In the genomic region with DNA sequence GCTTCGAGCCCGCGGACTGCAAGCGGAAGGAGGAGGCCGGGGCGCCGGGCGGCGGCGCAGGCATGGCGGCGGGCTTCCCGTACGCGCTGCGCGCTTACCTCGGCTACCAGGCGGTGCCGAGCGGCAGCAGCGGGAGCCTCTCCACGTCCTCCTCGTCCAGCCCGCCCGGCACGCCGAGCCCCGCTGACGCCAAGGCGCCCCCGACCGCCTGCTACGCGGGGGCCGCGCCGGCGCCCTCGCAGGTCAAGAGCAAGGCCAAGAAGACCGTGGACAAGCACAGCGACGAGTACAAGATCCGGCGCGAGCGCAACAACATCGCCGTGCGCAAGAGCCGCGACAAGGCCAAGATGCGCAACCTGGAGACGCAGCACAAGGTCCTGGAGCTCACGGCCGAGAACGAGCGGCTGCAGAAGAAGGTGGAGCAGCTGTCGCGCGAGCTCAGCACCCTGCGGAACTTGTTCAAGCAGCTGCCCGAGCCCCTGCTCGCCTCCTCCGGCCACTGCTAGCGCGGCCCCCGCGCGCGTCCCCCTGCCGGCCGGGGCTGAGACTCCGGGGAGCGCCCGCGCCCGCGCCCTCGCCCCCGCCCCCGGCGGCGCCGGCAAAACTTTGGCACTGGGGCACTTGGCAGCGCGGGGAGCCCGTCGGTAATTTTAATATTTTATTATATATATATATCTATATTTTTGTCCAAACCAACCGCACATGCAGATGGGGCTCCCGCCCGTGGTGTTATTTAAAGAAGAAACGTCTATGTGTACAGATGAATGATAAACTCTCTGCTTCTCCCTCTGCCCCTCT, we compare ENCODE assay signal across 8 cellular contexts. TPM values are rescaled to one million over a fixed set of nuclear protein-coding genes. Genes with fewer than 3 reads are reported as not detected.
DNase-seq lines count a peak whose midpoint lies in the region; FAIRE-seq and TF ChIP-seq lines count a peak whose summit lies in the region.

No MANE protein-coding gene starts in this region.

- CTCF ChIA-PET in BJ (lab: Yijun Ruan, JAX): interaction anchor here (0.6 to 8.9 kb wide), 10 partner anchors 32 to 597 kb away, joined by 3 to 195 read pairs (median 3); no protein-coding TSS in a partner anchor

- H4K20me1 ChIP-seq in SU-DHL-6 (ENCODE audit: low read depth, low read length) (no peaks in the 10 kb centered on the region), astrocyte (ENCODE audit: insufficient read depth, low read length) (peaks cover 33% of the 10 kb centered on the region)

- H3K36me3 ChIP-seq in BJ (ENCODE audit: control insufficient read depth, insufficient read depth, low read length) (peaks cover 24% of the 10 kb centered on the region), HUES6 (ENCODE audit: control insufficient read depth, insufficient read depth, low read length) (no peaks in the 10 kb centered on the region), SU-DHL-6 (ENCODE audit: low read length) (no peaks in the 10 kb centered on the region), astrocyte (ENCODE audit: insufficient read depth, low read length) (no peaks in the 10 kb centered on the region), iPS DF 6.9 (ENCODE audit: control insufficient read depth, insufficient read depth, low read length) (no peaks in the 10 kb centered on the region), small intestine (ENCODE audit: control insufficient read depth in 2 of 2, insufficient read depth in 2 of 2, low read length in 2 of 2) (no peaks in the 10 kb centered on the region)

- H3K9me3 ChIP-seq in HUES6 (ENCODE audit: control insufficient read depth, insufficient read depth, low read depth, low read length): no peaks in the 10 kb centered on the region
- no peaks in the 10 kb centered on the region for H3K9me3 ChIP-seq in SU-DHL-6 (ENCODE audit: insufficient read depth, low read length)
- H3K9me3 ChIP-seq in astrocyte (ENCODE audit: insufficient read depth, low read depth, low read length): no peaks in the 10 kb centered on the region
- H3K9me3 ChIP-seq in iPS DF 6.9 (ENCODE audit: control insufficient read depth, insufficient read depth, low read length): no peaks in the 10 kb centered on the region
- H3K9me3 ChIP-seq in small intestine (ENCODE audit: control insufficient read depth, low read depth): no peaks in the 10 kb centered on the region

- DNase-seq in BJ (ENCODE audit: low read depth): no peak
- peak; percentile 46 for DNase-seq in astrocyte (ENCODE audit: low read depth)
- DNase-seq in iPS DF 6.9 (ENCODE audit: low read depth, low spot score): no peak
- peak; percentile 57 for DNase-seq in small intestine
- no peak for DNase-seq in HPDE6-E6E7 (ENCODE audit: extremely low spot score)

- H3K27ac ChIP-seq in HUES6 (ENCODE audit: low read depth, low read length): peak overlapping the region; percentile 66; the same call in 1 of the 2 replicates
- H3K27ac ChIP-seq in SU-DHL-6 (ENCODE audit: low read depth, low read length): peak overlapping the region; percentile 92
- peak overlapping the region; percentile 98 for H3K27ac ChIP-seq in astrocyte (ENCODE audit: low read depth, low read length)
- H3K27ac ChIP-seq in iPS DF 6.9 (ENCODE audit: low read length): no peak overlapping the region
- peak overlapping the region; percentile 99 to 100 for H3K27ac ChIP-seq in small intestine (ENCODE audit: low read depth in 1 of 2, low read length in 1 of 2)

- peaks cover 2% of the 10 kb centered on the region for H3K27me3 Mint-ChIP-seq in astrocyte (ENCODE audit: low read depth, unreplicated experiment)

- TF ChIP-seq POLR2A in GM19099 (IDR thresholded peaks at IDR 0.05; ENCODE audit: extremely low read depth, insufficient read length, low read depth): peak; percentile 35

- peaks cover 8% of the 10 kb centered on the region for H3K36me3 Mint-ChIP-seq in astrocyte (ENCODE audit: low read depth, unreplicated experiment)

- peak overlapping the region; percentile 99 for H3K9ac ChIP-seq in HUES6 (ENCODE audit: low read length)
- peak overlapping the region; percentile 84 for H3K9ac ChIP-seq in SU-DHL-6 (ENCODE audit: low read length)
- peak overlapping the region; percentile 96 for H3K9ac ChIP-seq in astrocyte (ENCODE audit: low read length)

- no peak for FAIRE-seq in astrocyte (lab: Jason Lieb, UNC)
- no peak for FAIRE-seq in small intestine (lab: Jason Lieb, UNC)

- H3K4me1 ChIP-seq in HUES6 (ENCODE audit: control insufficient read depth, insufficient read depth, low read length) (peaks cover 51% of the 10 kb centered on the region), astrocyte (ENCODE audit: insufficient read depth, low read length) (peaks cover 27% of the 10 kb centered on the region), iPS DF 6.9 (ENCODE audit: control insufficient read depth, insufficient read depth, low read length) (peaks cover 15% of the 10 kb centered on the region), small intestine (ENCODE audit: control insufficient read depth in 2 of 2, insufficient read depth in 1 of 2, low read depth in 1 of 2, low read length in 1 of 2) (peaks cover 3 to 4% of the 10 kb centered on the region in 2 donors)

- H3K9me3 Mint-ChIP-seq in astrocyte (ENCODE audit: unreplicated experiment): no peaks in the 10 kb centered on the region

- H3K4me2 ChIP-seq in SU-DHL-6 (ENCODE audit: low read depth, low read length, poor library complexity, severe bottlenecking) (peak overlapping the region; percentile 100), astrocyte (ENCODE audit: low read length) (peak overlapping the region; percentile 96)

- H3K4me3 ChIP-seq in BJ (ENCODE audit: low read depth, low read length) (peak overlapping the region; percentile 62), HUES6 (ENCODE audit: low read depth, low read length) (peak overlapping the region; percentile 98), SU-DHL-6 (ENCODE audit: insufficient read depth, low read length, poor library complexity, severe bottlenecking) (peak overlapping the region; percentile 83), astrocyte (ENCODE audit: insufficient read depth, low read depth, low read length) (peak overlapping the region; percentile 97), iPS DF 6.9 (ENCODE audit: low read length) (peak overlapping the region; percentile 56), small intestine (ENCODE audit: low read depth in 1 of 2, low read length in 2 of 2) (peak overlapping the region; percentile 92)

- peak overlapping the region; percentile 98 for H3K4me3 Mint-ChIP-seq in astrocyte (ENCODE audit: unreplicated experiment)

- H3K27me3 ChIP-seq in BJ (ENCODE audit: control insufficient read depth, insufficient read depth, low read length): no peaks in the 10 kb centered on the region
- no peaks in the 10 kb centered on the region for H3K27me3 ChIP-seq in HUES6 (ENCODE audit: control insufficient read depth, insufficient read depth, low read length)
- H3K27me3 ChIP-seq in SU-DHL-6 (ENCODE audit: low read length): no peaks in the 10 kb centered on the region
- no peaks in the 10 kb centered on the region for H3K27me3 ChIP-seq in astrocyte (ENCODE audit: insufficient read depth, low read length)
- H3K27me3 ChIP-seq in iPS DF 6.9 (ENCODE audit: control insufficient read depth, insufficient read depth, low read length): no peaks in the 10 kb centered on the region
- no peaks in the 10 kb centered on the region for H3K27me3 ChIP-seq in small intestine (ENCODE audit: control insufficient read depth in 2 of 2, insufficient read depth in 2 of 2, low read length in 2 of 2)

- H3K79me2 ChIP-seq in SU-DHL-6 (ENCODE audit: insufficient read depth, low read length): peaks cover 19% of the 10 kb centered on the region
- H3K79me2 ChIP-seq in astrocyte (ENCODE audit: insufficient read depth, low read length): peaks cover 34% of the 10 kb centered on the region

- H3K4me1 Mint-ChIP-seq in astrocyte (ENCODE audit: low read depth, unreplicated experiment): peaks cover 18% of the 10 kb centered on the region

- peak; percentile 27; the same call in 1 of the 2 replicates for TF ChIP-seq CTCF in BJ (IDR thresholded peaks at IDR 0.05; ENCODE audit: insufficient read depth, low read depth, low read length)
- TF ChIP-seq CTCF in SU-DHL-6 (IDR thresholded peaks at IDR 0.05; ENCODE audit: insufficient read depth, low read length, poor library complexity, severe bottlenecking): no peak
- peak; percentile 6 for TF ChIP-seq CTCF in astrocyte (IDR thresholded peaks at IDR 0.05; ENCODE audit: insufficient read depth, low read depth, low read length)

- no CpG with 5 or more reads among the region's 93 CpGs for WGBS in iPS DF 6.9 (ENCODE audit: insufficient coverage, insufficient read length)
- 0% methylated on average over 46 to 93 of the region's 93 CpGs for whole genome bisulfite sequencing in small intestine, 3 donors

- H3F3A ChIP-seq in SU-DHL-6 (ENCODE audit: insufficient read depth): peaks cover 5% of the 10 kb centered on the region

- peak overlapping the region; percentile 100 for H3K27ac Mint-ChIP-seq in astrocyte (ENCODE audit: unreplicated experiment)

- H2AFZ ChIP-seq in SU-DHL-6 (ENCODE audit: low read depth, low read length, severe bottlenecking) (peak overlapping the region; percentile 71), astrocyte (ENCODE audit: low read depth, low read length) (peak overlapping the region; percentile 59)

- H3K9me2 ChIP-seq in SU-DHL-6 (replicated peaks; ENCODE audit: insufficient read depth, low read length): no peaks in the 10 kb centered on the region

- POLR2A ChIA-PET in BJ (lab: Charles Lee): interaction anchor here (0.6 to 1.2 kb wide), 4 partner anchors 53 to 595 kb away, joined by 3 to 7 read pairs (median 4); no protein-coding TSS in a partner anchor

RNA-seq across cellular contexts. Expression of gene CEBPB, which starts 1.1 kb away (rescaled TPM):
- polyA plus RNA-seq in BJ (2011; rRNA removed): 23.3 and 24.6 TPM in 2 replicates
- polyA minus RNA-seq in BJ (2011; rRNA and poly(A)+ RNA removed): 7.7 and 10.9 TPM in 2 replicates
- 33.8 and 34.6 TPM in 2 replicates for total RNA-seq in astrocyte
- polyA plus RNA-seq in small intestine: 10 to 100 TPM in 2 of 3 donors, 1 to 10 TPM in 1; 7.6 to 21.1 (median 19.7) TPM

RNA-seq across cellular contexts. Expression of gene PEDS1, which starts 38.2 kb away (rescaled TPM):
- polyA plus RNA-seq in BJ (2011; rRNA removed): 26.1 and 52.3 TPM in 2 replicates
- polyA minus RNA-seq in BJ (2011; rRNA and poly(A)+ RNA removed): 54.5 and 98.1 TPM in 2 replicates
- 41.6 and 44.1 TPM in 2 replicates for total RNA-seq in astrocyte
- 10 to 100 TPM; 16.8 to 33.5 (median 20.8) TPM for polyA plus RNA-seq in small intestine

Comparison
In these comparisons a context has a peak if more than half of its experiments do, and no peak if none do; other contexts are left out.
1. DNase-seq: peak in astrocyte (single experiment) and small intestine (single experiment); none in BJ (single experiment), iPS DF 6.9 (single experiment) and HPDE6-E6E7 (single experiment).
2. Peak in every context shown above with its lines, with median percentiles within 50 percentile points of each other: H3K4me3 ChIP-seq and H3K9ac ChIP-seq.